11 cellular contexts compared by ENCODE assay signal in genomic region chr1:100721502-100722205, GRCh38. TPM values are rescaled to one million over a fixed set of nuclear protein-coding genes. Genes with fewer than 3 reads are reported as not detected.
A peak's percentile ranks its signal among the peaks of the same experiment; 100 is the strongest.
DNase-seq lines count a peak whose midpoint lies in the region; ATAC-seq and TF ChIP-seq lines count a peak whose summit lies in the region.
"Had no signal": no experiment of that assay in that cellular context is flagged by ENCODE, and none has a peak within 500 bp of the region (broad histone marks: within the 10 kb centered on the region; RNA-seq: fewer than 3 reads in every experiment).

No MANE protein-coding gene starts in this region.

- H3K4me3 ChIP-seq in right cardiac atrium (ENCODE audit: low read length), result peak overlapping the region; percentile 77
- H3K4me3 ChIP-seq in spleen, result peak overlapping the region; percentile 45 to 69 (median 47)

- H3K9me3 ChIP-seq in right cardiac atrium (ENCODE audit: control insufficient read depth, low read length) (no peaks in the 10 kb centered on the region), spleen (no peaks in the 10 kb centered on the region)

- intact Hi-C loops in right cardiac atrium (cut with DNase I) (no loop called here), spleen (cut with DNase I; ENCODE audit: low total_unique reads) (no loop called here)

- WGBS in right cardiac atrium, result 22% methylated on average over 9 of the region's 9 CpGs
- 48 to 66% (median 61%) methylated on average over 9 of the region's 9 CpGs for WGBS in spleen, 5 donors

- no peak overlapping the region for H3K27ac ChIP-seq in right cardiac atrium (ENCODE audit: low read length)
- H3K27ac ChIP-seq in spleen, result peak overlapping the region; percentile 43 to 86 (median 78)

- H3K27me3 ChIP-seq in right cardiac atrium (ENCODE audit: control insufficient read depth, insufficient read depth), result no peaks in the 10 kb centered on the region
- H3K27me3 ChIP-seq in spleen (replicated peaks in 1 of 7), result no peaks in the 10 kb centered on the region

- peak; percentile 62 to 63 for ATAC-seq in right cardiac atrium
- ATAC-seq in HG03139 (IDR thresholded peaks at IDR 0.05; ENCODE audit: unreplicated experiment), result no peak

- H3K4me1 ChIP-seq in right cardiac atrium (ENCODE audit: control insufficient read depth, insufficient read depth, low read length), result peaks cover 1% of the 10 kb centered on the region
- H3K4me1 ChIP-seq in spleen, result peaks cover 0 to 49% (median 19%) of the 10 kb centered on the region in 6 donors

- DNase-seq in H4 (ENCODE audit: low spot score) (peak; percentile 97), astrocyte of the hippocampus (ENCODE audit: low read depth, low spot score) (peak; percentile 80), right cardiac atrium (peak in 2 of 3 donors; percentile 28 to 54), spleen (no peak), CD1c-positive myeloid dendritic cell (ENCODE audit: extremely low spot score) (no peak), NCI-H2227 (lab: John Stamatoyannopoulos, UW; ENCODE audit: unreplicated experiment) (no peak)
- DNase-seq in stimulated activated CD4-positive, alpha-beta T cell treated with anti-CD3 and anti-CD28 coated beads, Interleukin-12 subunit alpha, Interleukin-12 subunit beta, amount 100 ng/mL, for 4 hours, result no peak
- DNase-seq: activated B cell treated with CpG ODN at 0.5 μM for 24 hours; effector memory CD4-positive, alpha-beta T cell; NCI-H1417 treated with DMSO at 0.1 percent for 48 hours had no signal

- peaks cover 0 to 23% (median 5%) of the 10 kb centered on the region in 6 donors for H3K36me3 ChIP-seq in spleen

- no peak for TF ChIP-seq POLR2A in spleen (IDR thresholded peaks at IDR 0.05)

- TF ChIP-seq CTCF in spleen (IDR thresholded peaks at IDR 0.05 in 8 of 11, conservative IDR thresholded peaks at IDR 0.05 in 3 of 11), result no peak

RNA-seq across cellular contexts. Expression of gene VCAM1, which starts 2.1 kb away (rescaled TPM):
- total RNA-seq in H4 (2014; rRNA removed; shearing (Covaris generic)), result 38.4 and 54.9 TPM in 2 replicates
- total RNA-seq in right cardiac atrium, result 1 to 10 TPM; 5.4 to 8.7 (median 7.1) TPM
- 6.8 TPM for polyA plus RNA-seq in right cardiac atrium
- total RNA-seq in spleen, result 100 to 1,000 TPM; 284 to 849 (median 474) TPM
- polyA plus RNA-seq in spleen, result 10 to 100 TPM; 39.6 to 65.7 (median 41.9) TPM
- total RNA-seq: activated B cell treated with CpG ODN at 0.5 μM for 24 hours had no signal

Comparison
In these comparisons a context has a peak if more than half of its experiments do, and no peak if none do; other contexts are left out.
1. DNase-seq: peak in H4 (single experiment), astrocyte of the hippocampus (single experiment) and right cardiac atrium (2 of 3); none in spleen (single experiment), CD1c-positive myeloid dendritic cell (single experiment), NCI-H2227 (single experiment) and stimulated activated CD4-positive, alpha-beta T cell treated with anti-CD3 and anti-CD28 coated beads, Interleukin-12 subunit alpha, Interleukin-12 subunit beta, amount 100 ng/mL, for 4 hours (single experiment).